Comparison of ENCODE assay signal across 1 cellular context in the genomic region with DNA sequence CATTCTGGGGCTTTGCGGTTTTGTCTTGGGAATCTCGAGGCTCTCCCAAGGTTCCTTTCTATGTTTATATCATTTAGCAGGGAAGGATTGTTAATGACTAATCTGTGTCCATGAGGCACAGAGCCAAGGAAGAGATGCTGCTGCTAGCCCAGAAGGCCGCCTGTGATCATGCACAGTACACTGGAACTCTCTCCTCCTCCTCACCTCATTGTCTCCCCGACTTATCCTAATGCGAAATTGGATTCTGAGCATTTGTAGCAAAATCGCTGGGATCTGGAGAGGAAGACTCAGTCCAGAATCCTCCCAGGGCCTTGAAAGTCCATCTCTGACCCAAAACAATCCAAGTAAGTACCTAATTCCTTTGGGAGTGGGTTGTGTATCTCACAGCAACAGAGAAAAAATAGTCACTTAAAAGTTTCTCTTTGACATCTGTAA.
TF ChIP-seq lines count a peak whose summit lies in the region.

A gene (plus strand): TSS at position 151 of the 435 bp plus-strand sequence. CDS start 19,458 bp downstream, outside the sequence.

TF ChIP-seq in GM23338, 12 proteins besides CTCF, POLR2A, EP300 and RAD21 (continued from another document):
- TF ChIP-seq, protein P1, sequence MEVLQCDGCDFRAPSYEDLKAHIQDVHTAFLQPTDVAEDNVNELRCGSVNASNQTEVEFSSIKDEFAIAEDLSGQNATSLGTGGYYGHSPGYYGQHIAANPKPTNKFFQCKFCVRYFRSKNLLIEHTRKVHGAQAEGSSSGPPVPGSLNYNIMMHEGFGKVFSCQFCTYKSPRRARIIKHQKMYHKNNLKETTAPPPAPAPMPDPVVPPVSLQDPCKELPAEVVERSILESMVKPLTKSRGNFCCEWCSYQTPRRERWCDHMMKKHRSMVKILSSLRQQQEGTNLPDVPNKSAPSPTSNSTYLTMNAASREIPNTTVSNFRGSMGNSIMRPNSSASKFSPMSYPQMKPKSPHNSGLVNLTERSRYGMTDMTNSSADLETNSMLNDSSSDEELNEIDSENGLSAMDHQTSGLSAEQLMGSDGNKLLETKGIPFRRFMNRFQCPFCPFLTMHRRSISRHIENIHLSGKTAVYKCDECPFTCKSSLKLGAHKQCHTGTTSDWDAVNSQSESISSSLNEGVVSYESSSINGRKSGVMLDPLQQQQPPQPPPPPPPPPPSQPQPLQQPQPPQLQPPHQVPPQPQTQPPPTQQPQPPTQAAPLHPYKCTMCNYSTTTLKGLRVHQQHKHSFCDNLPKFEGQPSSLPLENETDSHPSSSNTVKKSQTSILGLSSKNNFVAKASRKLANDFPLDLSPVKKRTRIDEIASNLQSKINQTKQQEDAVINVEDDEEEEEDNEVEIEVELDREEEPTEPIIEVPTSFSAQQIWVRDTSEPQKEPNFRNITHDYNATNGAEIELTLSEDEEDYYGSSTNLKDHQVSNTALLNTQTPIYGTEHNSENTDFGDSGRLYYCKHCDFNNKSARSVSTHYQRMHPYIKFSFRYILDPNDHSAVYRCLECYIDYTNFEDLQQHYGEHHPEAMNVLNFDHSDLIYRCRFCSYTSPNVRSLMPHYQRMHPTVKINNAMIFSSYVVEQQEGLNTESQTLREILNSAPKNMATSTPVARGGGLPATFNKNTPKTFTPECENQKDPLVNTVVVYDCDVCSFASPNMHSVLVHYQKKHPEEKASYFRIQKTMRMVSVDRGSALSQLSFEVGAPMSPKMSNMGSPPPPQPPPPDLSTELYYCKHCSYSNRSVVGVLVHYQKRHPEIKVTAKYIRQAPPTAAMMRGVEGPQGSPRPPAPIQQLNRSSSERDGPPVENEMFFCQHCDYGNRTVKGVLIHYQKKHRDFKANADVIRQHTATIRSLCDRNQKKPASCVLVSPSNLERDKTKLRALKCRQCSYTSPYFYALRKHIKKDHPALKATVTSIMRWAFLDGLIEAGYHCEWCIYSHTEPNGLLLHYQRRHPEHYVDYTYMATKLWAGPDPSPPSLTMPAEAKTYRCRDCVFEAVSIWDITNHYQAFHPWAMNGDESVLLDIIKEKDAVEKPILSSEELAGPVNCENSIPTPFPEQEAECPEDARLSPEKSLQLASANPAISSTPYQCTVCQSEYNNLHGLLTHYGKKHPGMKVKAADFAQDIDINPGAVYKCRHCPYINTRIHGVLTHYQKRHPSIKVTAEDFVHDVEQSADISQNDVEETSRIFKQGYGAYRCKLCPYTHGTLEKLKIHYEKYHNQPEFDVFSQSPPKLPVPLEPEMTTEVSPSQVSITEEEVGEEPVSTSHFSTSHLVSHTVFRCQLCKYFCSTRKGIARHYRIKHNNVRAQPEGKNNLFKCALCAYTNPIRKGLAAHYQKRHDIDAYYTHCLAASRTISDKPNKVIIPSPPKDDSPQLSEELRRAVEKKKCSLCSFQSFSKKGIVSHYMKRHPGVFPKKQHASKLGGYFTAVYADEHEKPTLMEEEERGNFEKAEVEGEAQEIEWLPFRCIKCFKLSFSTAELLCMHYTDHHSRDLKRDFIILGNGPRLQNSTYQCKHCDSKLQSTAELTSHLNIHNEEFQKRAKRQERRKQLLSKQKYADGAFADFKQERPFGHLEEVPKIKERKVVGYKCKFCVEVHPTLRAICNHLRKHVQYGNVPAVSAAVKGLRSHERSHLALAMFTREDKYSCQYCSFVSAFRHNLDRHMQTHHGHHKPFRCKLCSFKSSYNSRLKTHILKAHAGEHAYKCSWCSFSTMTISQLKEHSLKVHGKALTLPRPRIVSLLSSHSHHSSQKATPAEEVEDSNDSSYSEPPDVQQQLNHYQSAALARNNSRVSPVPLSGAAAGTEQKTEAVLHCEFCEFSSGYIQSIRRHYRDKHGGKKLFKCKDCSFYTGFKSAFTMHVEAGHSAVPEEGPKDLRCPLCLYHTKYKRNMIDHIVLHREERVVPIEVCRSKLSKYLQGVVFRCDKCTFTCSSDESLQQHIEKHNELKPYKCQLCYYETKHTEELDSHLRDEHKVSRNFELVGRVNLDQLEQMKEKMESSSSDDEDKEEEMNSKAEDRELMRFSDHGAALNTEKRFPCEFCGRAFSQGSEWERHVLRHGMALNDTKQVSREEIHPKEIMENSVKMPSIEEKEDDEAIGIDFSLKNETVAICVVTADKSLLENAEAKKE (CRISPR knock-in tag; IDR thresholded peaks at IDR 0.05): no peak
- no peak for TF ChIP-seq ZNF331 (CRISPR knock-in tag; IDR thresholded peaks at IDR 0.05; ENCODE audit: low read depth)
